8 cellular contexts compared by ENCODE assay signal in the genomic region with DNA sequence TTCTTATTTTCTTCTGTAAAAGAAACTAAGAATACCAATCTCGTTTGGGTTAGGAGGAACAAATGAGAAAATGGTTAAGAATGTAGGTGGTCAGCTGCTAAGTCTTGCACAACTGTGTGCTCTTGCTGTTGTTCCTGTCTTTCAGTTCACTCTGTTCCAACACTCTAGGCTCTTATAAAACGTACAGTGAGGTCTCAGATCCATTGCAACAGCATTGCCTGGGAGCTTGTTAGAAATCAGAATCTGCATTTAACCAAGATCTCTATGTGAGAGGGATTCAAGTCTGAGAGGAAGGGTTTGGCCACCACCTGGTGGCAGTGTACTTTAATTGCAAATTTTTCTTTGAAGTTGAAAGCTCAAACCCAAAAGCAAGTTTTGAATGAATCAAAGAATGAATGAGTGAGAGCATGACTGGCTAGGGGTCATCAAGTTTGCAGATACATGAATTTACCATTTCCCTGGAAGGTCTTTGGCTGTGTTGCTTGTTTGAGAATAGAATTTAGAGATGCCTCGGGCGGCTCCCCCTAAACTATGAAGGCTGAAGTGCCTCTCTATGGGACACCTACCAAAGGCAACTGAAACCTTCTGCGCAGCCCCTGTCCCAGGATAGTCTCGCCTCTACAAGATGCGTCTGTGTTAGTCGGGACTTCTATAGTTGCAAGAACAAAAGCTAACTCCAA. TPM values are rescaled to one million over a fixed set of nuclear protein-coding genes. Genes with fewer than 3 reads are reported as not detected.
DNase-seq lines count a peak whose midpoint lies in the region; ATAC-seq and TF ChIP-seq lines count a peak whose summit lies in the region.

No MANE protein-coding gene starts in this region.

- no peaks in the 10 kb centered on the region for H3K4me1 ChIP-seq in KMS-11 (ENCODE audit: low read depth, poor library complexity, severe bottlenecking)

- H3K9me3 Mint-ChIP-seq in chondrocyte (ENCODE audit: low read depth), result no peaks in the 10 kb centered on the region

- no peaks in the 10 kb centered on the region for H3K36me3 Mint-ChIP-seq in chondrocyte (ENCODE audit: low read depth)

- H3K4me3 Mint-ChIP-seq in chondrocyte (ENCODE audit: unreplicated experiment), result no peak overlapping the region

- no peaks in the 10 kb centered on the region for H4K20me1 ChIP-seq in KMS-11 (ENCODE audit: insufficient read depth)

- H3K79me2 ChIP-seq in KMS-11 (ENCODE audit: insufficient read depth, low read depth), result no peaks in the 10 kb centered on the region

- ATAC-seq in stimulated activated naive CD8-positive, alpha-beta T cell treated with anti-CD3 and anti-CD28 coated beads, Interleukin-15, Interleukin-2, amounts not matched to agents 100 U/mL and 50 U/mL, for 24 hours, result peak; percentile 24
- no peak for ATAC-seq in HG02571 (IDR thresholded peaks at IDR 0.05; ENCODE audit: unreplicated experiment)
- no peak for ATAC-seq in GM19467 (IDR thresholded peaks at IDR 0.05; ENCODE audit: unreplicated experiment)

- DNase-seq in GDM1 (lab: John Stamatoyannopoulos, UW) (peak; percentile 43), SW480 (ENCODE audit: low spot score) (peak; percentile 75), chondrocyte (ENCODE audit: low spot score) (no peak), left kidney (ENCODE audit: low read depth, low spot score) (peak; percentile 74)
- DNase-seq in stimulated activated naive CD8-positive, alpha-beta T cell treated with anti-CD3 and anti-CD28 coated beads, Interleukin-15, Interleukin-2, amounts not matched to agents 100 U/mL and 50 U/mL, for 24 hours, result peak; percentile 41

- H3K27ac Mint-ChIP-seq in chondrocyte (ENCODE audit: unreplicated experiment), result no peak overlapping the region

- no peak overlapping the region for H2AFZ ChIP-seq in KMS-11 (ENCODE audit: low read depth)

- H3K27ac ChIP-seq in KMS-11, result no peak overlapping the region

- no peak overlapping the region for H3K4me3 ChIP-seq in KMS-11 (IDR thresholded peaks at IDR 0.05; ENCODE audit: insufficient read depth, low read depth, low read length)

- TF ChIP-seq CTCF in KMS-11 (conservative IDR thresholded peaks at IDR 0.05; ENCODE audit: low read depth, low read length) (peak; percentile 48), chondrocyte (IDR thresholded peaks at IDR 0.05) (peak; percentile 81)

- H3K4me2 ChIP-seq in KMS-11, result no peak overlapping the region

- peaks cover 9% of the 10 kb centered on the region for H3K27me3 Mint-ChIP-seq in chondrocyte (ENCODE audit: low read depth)

- H3K36me3 ChIP-seq in KMS-11 (ENCODE audit: insufficient read depth), result no peaks in the 10 kb centered on the region

- H3K9ac ChIP-seq in KMS-11, result no peak overlapping the region

- H3K4me1 Mint-ChIP-seq in chondrocyte (ENCODE audit: low read depth), result peaks cover 3% of the 10 kb centered on the region

- H3K27me3 ChIP-seq in KMS-11 (ENCODE audit: insufficient read depth, low read depth), result no peaks in the 10 kb centered on the region

RNA-seq across cellular contexts. Expression of gene ALOX15B, which starts 2.5 kb away (rescaled TPM):
- not detected in 3 replicates for total RNA-seq in chondrocyte

RNA-seq across cellular contexts. Expression of gene GUCY2D, which starts 39.0 kb away (rescaled TPM):
- total RNA-seq in chondrocyte, result not detected in 3 replicates

RNA-seq across cellular contexts. Expression of gene ALOX12B, which starts 46.1 kb away (rescaled TPM):
- total RNA-seq in chondrocyte, result 0.17 TPM in 1 of 3 replicates, not detected in the others
